In genomic region chr2:86541282-86541681, GRCh38 we compare ENCODE assay signal across 1 cellular context.
TF ChIP-seq lines count a peak whose summit lies in the region.

No MANE protein-coding gene starts in this region.

TF ChIP-seq in endothelial cell of umbilical vein, 7 proteins besides CTCF, POLR2A, EP300 and RAD21 (continued from another document):
- no peak for TF ChIP-seq POLR2AphosphoS5 (IDR thresholded peaks at IDR 0.05; ENCODE audit: insufficient read depth, low read depth, low read length)
